ENCODE assay signal across 9 cellular contexts in the genomic region with DNA sequence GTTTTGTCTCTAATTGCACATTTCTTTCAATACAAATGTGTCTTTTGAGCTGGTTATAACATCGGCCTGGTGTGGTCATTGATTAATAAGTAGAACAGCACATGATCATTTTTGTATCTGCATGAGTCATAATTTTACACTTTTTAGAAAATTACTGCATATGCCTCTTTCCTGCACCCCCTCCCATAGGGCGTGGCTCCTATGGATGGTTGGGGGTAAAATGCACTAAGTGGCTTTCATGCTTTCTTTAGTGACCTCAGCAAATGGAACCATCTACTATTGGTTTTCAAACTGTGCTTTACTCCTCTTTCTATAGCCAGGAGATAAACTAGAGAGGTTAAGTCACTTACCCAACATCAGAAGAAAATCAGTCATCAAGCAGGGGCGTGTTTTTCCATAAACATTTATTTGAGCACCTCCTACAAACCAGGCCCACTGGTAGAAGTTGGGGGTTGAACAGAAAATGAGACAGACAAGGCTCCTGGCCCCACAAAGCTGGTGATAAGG. TPM values are rescaled to one million over a fixed set of nuclear protein-coding genes. Genes with fewer than 3 reads are reported as not detected.
A peak's percentile ranks its signal among the peaks of the same experiment; 100 is the strongest.
DNase-seq lines count a peak whose midpoint lies in the region; ATAC-seq and TF ChIP-seq lines count a peak whose summit lies in the region.
"Had no signal": no experiment of that assay in that cellular context is flagged by ENCODE, and none has a peak within 500 bp of the region (broad histone marks: within the 10 kb centered on the region; RNA-seq: fewer than 3 reads in every experiment).

No MANE protein-coding gene starts in this region.

- no peaks in the 10 kb centered on the region for H3K9me3 ChIP-seq in GM23248 (ENCODE audit: low read depth)
- H3K9me3 ChIP-seq in ovary, result no peaks in the 10 kb centered on the region
- H3K9me3 ChIP-seq: gastrocnemius medialis had no signal

- TF ChIP-seq EP300 in ovary (IDR thresholded peaks at IDR 0.05), result no peak

- DNase-seq in GM23248 (peak; percentile 53), fibroblast of villous mesenchyme (ENCODE audit: low read depth) (peak; percentile 12), ovary (no peak), Ammon's horn (ENCODE audit: low spot score) (no peak)
- peak; percentile 78 for DNase-seq in activated CD4-positive, alpha-beta memory T cell treated with anti-CD3 and anti-CD28 coated beads for 36 hours
- DNase-seq in stimulated activated naive CD8-positive, alpha-beta T cell treated with anti-CD3 and anti-CD28 coated beads, Interleukin-15, Interleukin-2, amounts not matched to agents 100 U/mL and 50 U/mL, for 24 hours, result peak; percentile 53
- DNase-seq: gastrocnemius medialis, NCI-H774 had no signal

- CTCF ChIA-PET in activated CD4-positive, alpha-beta memory T cell treated with anti-CD3 and anti-CD28 coated beads for 36 hours (lab: Charles Lee), result interaction anchor here (0.9 to 12.2 kb wide), 7 partner anchors 10 to 70 kb away, joined by 3 to 159 read pairs (median 5); no protein-coding TSS in a partner anchor

- intact Hi-C loops in activated CD4-positive, alpha-beta memory T cell treated with anti-CD3 and anti-CD28 coated beads for 36 hours (cut with micrococcal nuclease), result loop anchor here (1.0 to 5.0 kb wide), 6 partner anchors 13 to 707 kb away; partner anchors contain the start of genes ATOX1, G3BP1, RBM22 and RPS14
- intact Hi-C loops in ovary (cut with DNase I), result no loop called here

- ATAC-seq in stimulated activated naive CD8-positive, alpha-beta T cell treated with anti-CD3 and anti-CD28 coated beads, Interleukin-15, Interleukin-2, amounts not matched to agents 100 U/mL and 50 U/mL, for 24 hours, result peak; percentile 34
- ATAC-seq in HG02759 (IDR thresholded peaks at IDR 0.05; ENCODE audit: unreplicated experiment), result no peak
- ATAC-seq: gastrocnemius medialis had no signal

- H3K9ac ChIP-seq in GM23248, result no peak overlapping the region

- H3K4me3 ChIP-seq in GM23248 (no peak overlapping the region), fibroblast of villous mesenchyme (ENCODE audit: low read depth, low read length) (no peak overlapping the region), ovary (no peak overlapping the region)
- H3K4me3 ChIP-seq: gastrocnemius medialis had no signal

- no peaks in the 10 kb centered on the region for H3K9me2 ChIP-seq in GM23248 (ENCODE audit: insufficient read depth)

- no peaks in the 10 kb centered on the region for H3K27me3 ChIP-seq in GM23248 (replicated peaks; ENCODE audit: insufficient read depth)
- H3K27me3 ChIP-seq in ovary, result no peaks in the 10 kb centered on the region
- H3K27me3 ChIP-seq: gastrocnemius medialis had no signal

- no peaks in the 10 kb centered on the region for H3K9me3 Mint-ChIP-seq in activated CD4-positive, alpha-beta memory T cell treated with anti-CD3 and anti-CD28 coated beads for 36 hours

- H3K79me2 ChIP-seq in GM23248 (ENCODE audit: insufficient read depth), result peaks cover 97% of the 10 kb centered on the region

- H3K36me3 ChIP-seq in GM23248 (ENCODE audit: low read depth), result no peaks in the 10 kb centered on the region; the same call in 1 of the 2 replicates
- no peaks in the 10 kb centered on the region for H3K36me3 ChIP-seq in ovary
- H3K36me3 ChIP-seq: gastrocnemius medialis had no signal

- no peak for TF ChIP-seq POLR2A in ovary (IDR thresholded peaks at IDR 0.05)

- H3K4me1 ChIP-seq in GM23248 (ENCODE audit: insufficient read depth) (peaks cover 46% of the 10 kb centered on the region), ovary (ENCODE audit: insufficient read depth) (peaks cover 33% of the 10 kb centered on the region)

- H3F3A ChIP-seq in GM23248 (ENCODE audit: insufficient read depth), result peaks cover 24% of the 10 kb centered on the region

- H3K4me1 Mint-ChIP-seq in activated CD4-positive, alpha-beta memory T cell treated with anti-CD3 and anti-CD28 coated beads for 36 hours (ENCODE audit: low read depth), result peaks cover 72% of the 10 kb centered on the region

- peaks cover 10% of the 10 kb centered on the region; the same call in 1 of the 2 replicates for H4K20me1 ChIP-seq in GM23248 (ENCODE audit: insufficient read depth)

- POLR2A ChIA-PET in activated CD4-positive, alpha-beta memory T cell treated with anti-CD3 and anti-CD28 coated beads for 36 hours (lab: Charles Lee), result interaction anchor here (1.0 to 2.4 kb wide), 4 partner anchors 12 to 75 kb away, joined by 3 to 8 read pairs (median 4); no protein-coding TSS in a partner anchor

- peak overlapping the region; percentile 90 for H3K27ac Mint-ChIP-seq in activated CD4-positive, alpha-beta memory T cell treated with anti-CD3 and anti-CD28 coated beads for 36 hours

- in situ Hi-C loops in GM23248 (cut with MboI), result no loop called here

- H3K4me3 Mint-ChIP-seq in activated CD4-positive, alpha-beta memory T cell treated with anti-CD3 and anti-CD28 coated beads for 36 hours, result peak overlapping the region; percentile 52

- peaks cover 27% of the 10 kb centered on the region for H3K36me3 Mint-ChIP-seq in activated CD4-positive, alpha-beta memory T cell treated with anti-CD3 and anti-CD28 coated beads for 36 hours

- H2AFZ ChIP-seq in GM23248, result no peak overlapping the region

- TF ChIP-seq CTCF in fibroblast of villous mesenchyme (IDR thresholded peaks at IDR 0.05; ENCODE audit: insufficient read depth, low read depth, low read length), result no peak
- TF ChIP-seq CTCF in ovary (IDR thresholded peaks at IDR 0.05), result no peak

- WGBS in GM23248 (ENCODE audit: low coverage in 1 of 2, low lambda C conversion rate in 2 of 2, missing lambda C conversion rate in 2 of 2), 2 experiments, result 60 to 72% methylated on average over 3 of the region's 3 CpGs
- WGBS in ovary, 3 donors, result 64 to 80% (median 65%) methylated on average over 3 of the region's 3 CpGs

- no peaks in the 10 kb centered on the region for H3K27me3 Mint-ChIP-seq in activated CD4-positive, alpha-beta memory T cell treated with anti-CD3 and anti-CD28 coated beads for 36 hours

- H3K27ac ChIP-seq in GM23248 (0 out of 2 replicates have a peak overlapping the region, but pooled peaks have one; percentile 11), ovary (no peak overlapping the region)

- H3K4me2 ChIP-seq in GM23248 (ENCODE audit: unreplicated experiment), result peak overlapping the region; percentile 12

RNA-seq across cellular contexts. Expression of gene ANXA6, which starts 3.8 kb away (rescaled TPM):
- total RNA-seq in GM23248 (2014; rRNA removed; shearing (Covaris generic)), result 384 and 409 TPM in 2 replicates
- 183 and 190 TPM in 2 replicates for polyA plus RNA-seq in GM23248 (2016; fragmentation: Nextera tagmentation; extraction: Ambion mirVana)
- total RNA-seq in activated CD4-positive, alpha-beta memory T cell treated with anti-CD3 and anti-CD28 coated beads for 36 hours, result 100 to 1,000 TPM; 430 to 443 TPM
- 501 and 537 TPM in 2 replicates for total RNA-seq in fibroblast of villous mesenchyme
- 100 to 1,000 TPM; 117 to 346 (median 225) TPM for total RNA-seq in ovary
- polyA plus RNA-seq in ovary, result 100 to 1,000 TPM; 183 to 541 TPM

Comparison
In these comparisons a context has a peak if more than half of its experiments do, and no peak if none do; other contexts are left out.
1. DNase-seq: peak in GM23248 (single experiment), activated CD4-positive, alpha-beta memory T cell treated with anti-CD3 and anti-CD28 coated beads for 36 hours (single experiment), fibroblast of villous mesenchyme (single experiment) and stimulated activated naive CD8-positive, alpha-beta T cell treated with anti-CD3 and anti-CD28 coated beads, Interleukin-15, Interleukin-2, amounts not matched to agents 100 U/mL and 50 U/mL, for 24 hours (single experiment); none in ovary (0 of 5) and Ammon's horn (single experiment).